ENCODE assay signal across 1 cellular context in the genomic region with DNA sequence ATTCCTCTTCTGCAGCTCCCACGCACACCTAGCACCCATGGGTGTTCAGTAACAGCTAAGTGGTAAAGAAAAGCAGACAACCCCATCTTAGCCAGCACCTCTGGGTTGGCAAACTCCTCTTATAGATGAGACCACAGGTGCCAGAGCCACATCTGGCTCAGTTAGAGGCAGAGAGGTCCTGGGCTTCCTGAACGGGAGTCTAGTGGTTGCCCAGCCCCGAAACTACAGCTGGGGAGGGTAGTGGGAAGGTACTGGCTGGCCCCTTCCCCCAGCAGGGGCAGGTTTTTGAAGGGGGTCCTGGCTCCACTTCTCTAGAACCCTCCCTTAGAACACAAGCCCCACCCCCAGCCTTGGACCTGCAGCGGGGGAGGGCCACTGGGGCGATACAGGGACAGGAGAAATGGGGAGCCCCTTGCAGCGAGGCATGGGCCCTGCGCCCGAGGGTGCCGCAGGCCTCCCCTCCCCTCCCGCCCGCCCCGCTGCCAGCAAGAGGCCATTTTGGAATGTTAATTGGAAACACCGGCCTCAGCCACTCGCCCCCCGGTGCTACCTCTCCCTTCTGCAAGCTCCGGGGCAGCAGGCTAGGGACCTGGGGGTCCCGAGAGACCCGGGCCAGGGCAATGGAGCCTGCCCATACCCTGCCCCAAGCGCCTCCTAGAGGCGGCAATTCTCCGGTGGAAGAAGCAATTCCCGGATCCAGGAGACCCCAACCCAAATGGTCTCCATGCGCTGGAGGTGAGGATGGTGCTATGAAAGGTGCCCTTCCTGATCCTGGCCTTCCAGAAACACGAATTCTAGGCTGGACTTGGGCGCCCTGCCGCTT.
TF ChIP-seq lines count a peak whose summit lies in the region.

No MANE protein-coding gene starts in this region.

TF ChIP-seq in GM23338, 12 proteins besides CTCF, POLR2A, EP300 and RAD21 (continued from another document):
- TF ChIP-seq NANOG (IDR thresholded peaks at IDR 0.05; ENCODE audit: borderline replicate concordance) (no peak), ZNF114 (CRISPR knock-in tag; IDR thresholded peaks at IDR 0.05) (no peak), ZNF331 (CRISPR knock-in tag; IDR thresholded peaks at IDR 0.05; ENCODE audit: low read depth) (no peak), JUNB (IDR thresholded peaks at IDR 0.05; ENCODE audit: unreplicated experiment) (no peak), POLR2AphosphoS5 (IDR thresholded peaks at IDR 0.05; ENCODE audit: low read depth) (no peak)
